Comparison of ENCODE assay signal across 1 cellular context in the genomic region with DNA sequence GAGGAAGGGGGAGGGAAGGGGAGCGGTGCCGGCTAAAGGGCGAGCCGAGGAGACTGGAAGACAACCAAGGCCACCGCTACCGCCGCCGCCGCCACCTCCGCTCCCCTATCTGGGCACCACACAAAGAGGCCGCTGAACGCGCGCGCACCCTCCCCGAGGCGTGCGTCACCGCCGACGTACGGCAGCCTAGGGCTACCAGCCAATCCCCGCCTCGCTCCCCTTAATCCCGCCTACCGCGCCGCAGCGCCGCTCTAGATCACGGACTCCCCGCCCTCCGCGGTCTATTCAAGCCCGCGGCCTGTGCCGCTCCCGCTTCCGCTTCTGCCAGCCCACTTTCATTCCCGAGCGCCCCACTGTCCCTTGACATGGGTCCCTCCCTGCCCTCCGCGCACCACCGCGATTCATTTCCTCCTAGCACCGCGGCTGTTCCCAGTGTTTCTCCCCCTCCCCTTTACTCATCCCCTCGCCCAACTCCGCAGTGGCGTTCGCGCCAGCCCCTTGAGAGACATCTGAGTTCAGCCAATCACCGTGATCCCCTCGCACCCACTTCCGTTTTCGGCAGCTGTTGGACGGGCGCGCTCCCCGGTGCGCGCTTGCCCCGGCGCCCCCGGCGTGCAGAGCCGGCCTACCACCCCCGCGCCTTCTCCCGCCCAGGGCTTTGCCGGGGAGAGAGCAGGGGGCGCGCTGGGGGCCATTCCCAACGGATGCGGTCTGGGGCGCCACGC.
TF ChIP-seq lines count a peak whose summit lies in the region.

A gene (minus strand): TSS at position 128 of the 725 bp plus-strand sequence. CDS start 297 bp downstream, outside the sequence.

TF ChIP-seq in HEK293, 187 proteins besides CTCF, POLR2A, EP300 and RAD21 (continued from another document and continues in another):
- TF ChIP-seq, protein P1, sequence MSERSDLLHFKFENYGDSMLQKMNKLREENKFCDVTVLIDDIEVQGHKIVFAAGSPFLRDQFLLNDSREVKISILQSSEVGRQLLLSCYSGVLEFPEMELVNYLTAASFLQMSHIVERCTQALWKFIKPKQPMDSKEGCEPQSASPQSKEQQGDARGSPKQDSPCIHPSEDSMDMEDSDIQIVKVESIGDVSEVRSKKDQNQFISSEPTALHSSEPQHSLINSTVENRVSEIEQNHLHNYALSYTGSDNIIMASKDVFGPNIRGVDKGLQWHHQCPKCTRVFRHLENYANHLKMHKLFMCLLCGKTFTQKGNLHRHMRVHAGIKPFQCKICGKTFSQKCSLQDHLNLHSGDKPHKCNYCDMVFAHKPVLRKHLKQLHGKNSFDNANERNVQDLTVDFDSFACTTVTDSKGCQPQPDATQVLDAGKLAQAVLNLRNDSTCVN (tag by site-specific recombination; optimal IDR thresholded peaks at IDR 0.05), result peak; percentile 100
- peak; percentile 92 for TF ChIP-seq ZBTB8A (tag by site-specific recombination; IDR thresholded peaks at IDR 0.05)
- peak; percentile 91 for TF ChIP-seq ZIC2 (tag by site-specific recombination; IDR thresholded peaks at IDR 0.05)
- 0 out of 2 replicates have a peak, but pooled peaks have one; percentile 54 for TF ChIP-seq IKZF3 (tag by site-specific recombination; IDR thresholded peaks at IDR 0.05)
- peak; percentile 85; the same call in 1 of the 2 replicates for TF ChIP-seq ZNF2 (tag by site-specific recombination; IDR thresholded peaks at IDR 0.05)
- no peak for TF ChIP-seq ZNF140 (tag by site-specific recombination; IDR thresholded peaks at IDR 0.05)
- TF ChIP-seq, protein P2, sequence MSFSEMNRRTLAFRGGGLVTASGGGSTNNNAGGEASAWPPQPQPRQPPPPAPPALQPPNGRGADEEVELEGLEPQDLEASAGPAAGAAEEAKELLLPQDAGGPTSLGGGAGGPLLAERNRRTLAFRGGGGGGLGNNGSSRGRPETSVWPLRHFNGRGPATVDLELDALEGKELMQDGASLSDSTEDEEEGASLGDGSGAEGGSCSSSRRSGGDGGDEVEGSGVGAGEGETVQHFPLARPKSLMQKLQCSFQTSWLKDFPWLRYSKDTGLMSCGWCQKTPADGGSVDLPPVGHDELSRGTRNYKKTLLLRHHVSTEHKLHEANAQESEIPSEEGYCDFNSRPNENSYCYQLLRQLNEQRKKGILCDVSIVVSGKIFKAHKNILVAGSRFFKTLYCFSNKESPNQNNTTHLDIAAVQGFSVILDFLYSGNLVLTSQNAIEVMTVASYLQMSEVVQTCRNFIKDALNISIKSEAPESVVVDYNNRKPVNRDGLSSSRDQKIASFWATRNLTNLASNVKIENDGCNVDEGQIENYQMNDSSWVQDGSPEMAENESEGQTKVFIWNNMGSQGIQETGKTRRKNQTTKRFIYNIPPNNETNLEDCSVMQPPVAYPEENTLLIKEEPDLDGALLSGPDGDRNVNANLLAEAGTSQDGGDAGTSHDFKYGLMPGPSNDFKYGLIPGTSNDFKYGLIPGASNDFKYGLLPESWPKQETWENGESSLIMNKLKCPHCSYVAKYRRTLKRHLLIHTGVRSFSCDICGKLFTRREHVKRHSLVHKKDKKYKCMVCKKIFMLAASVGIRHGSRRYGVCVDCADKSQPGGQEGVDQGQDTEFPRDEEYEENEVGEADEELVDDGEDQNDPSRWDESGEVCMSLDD (tag by site-specific recombination; IDR thresholded peaks at IDR 0.05), result peak; percentile 94
- peak; percentile 56; the same call in 1 of the 2 replicates for TF ChIP-seq ZNF10 (tag by site-specific recombination; IDR thresholded peaks at IDR 0.05)
- 0 out of 2 replicates have a peak, but pooled peaks have one; percentile 36 for TF ChIP-seq WT1 (tag by site-specific recombination; IDR thresholded peaks at IDR 0.05)
- peak; percentile 42; the same call in 1 of the 2 replicates for TF ChIP-seq OVOL3 (tag by site-specific recombination; IDR thresholded peaks at IDR 0.05)
- peak; percentile 92 for TF ChIP-seq SP7 (tag by site-specific recombination; IDR thresholded peaks at IDR 0.05)
- no peak; the same call in none of the 2 replicates for TF ChIP-seq ZNF324 (tag by site-specific recombination; IDR thresholded peaks at IDR 0.05)
- TF ChIP-seq BCL11A (tag by site-specific recombination; IDR thresholded peaks at IDR 0.05; ENCODE audit: low read depth), result no peak
- TF ChIP-seq ZNF169 (tag by site-specific recombination; IDR thresholded peaks at IDR 0.05), result no peak
- TF ChIP-seq ZBTB1 (tag by site-specific recombination; IDR thresholded peaks at IDR 0.05), result no peak
- TF ChIP-seq ZSCAN30 (tag by site-specific recombination; IDR thresholded peaks at IDR 0.05), result peak; percentile 89; the same call in 1 of the 2 replicates
- TF ChIP-seq MEIS1 (CRISPR knock-in tag; IDR thresholded peaks at IDR 0.05; ENCODE audit: borderline replicate concordance), result no peak
- TF ChIP-seq, protein P3, sequence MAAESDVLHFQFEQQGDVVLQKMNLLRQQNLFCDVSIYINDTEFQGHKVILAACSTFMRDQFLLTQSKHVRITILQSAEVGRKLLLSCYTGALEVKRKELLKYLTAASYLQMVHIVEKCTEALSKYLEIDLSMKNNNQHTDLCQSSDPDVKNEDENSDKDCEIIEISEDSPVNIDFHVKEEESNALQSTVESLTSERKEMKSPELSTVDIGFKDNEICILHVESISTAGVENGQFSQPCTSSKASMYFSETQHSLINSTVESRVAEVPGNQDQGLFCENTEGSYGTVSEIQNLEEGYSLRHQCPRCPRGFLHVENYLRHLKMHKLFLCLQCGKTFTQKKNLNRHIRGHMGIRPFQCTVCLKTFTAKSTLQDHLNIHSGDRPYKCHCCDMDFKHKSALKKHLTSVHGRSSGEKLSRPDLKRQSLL (tag by site-specific recombination; IDR thresholded peaks at IDR 0.05), result no peak
- peak; percentile 42 for TF ChIP-seq KLF16 (tag by site-specific recombination; IDR thresholded peaks at IDR 0.05)
- peak; percentile 99 for TF ChIP-seq ZBTB7A (tag by site-specific recombination; IDR thresholded peaks at IDR 0.05; ENCODE audit: low read depth)
- peak; percentile 91; the same call in 1 of the 2 replicates for TF ChIP-seq ZNF600 (tag by site-specific recombination; IDR thresholded peaks at IDR 0.05)
- TF ChIP-seq SP3 (tag by site-specific recombination; IDR thresholded peaks at IDR 0.05), result peak; percentile 89
- peak; percentile 41; the same call in 1 of the 2 replicates for TF ChIP-seq KLF9 (tag by site-specific recombination; IDR thresholded peaks at IDR 0.05; ENCODE audit: low read depth)
- TF ChIP-seq, protein P4, sequence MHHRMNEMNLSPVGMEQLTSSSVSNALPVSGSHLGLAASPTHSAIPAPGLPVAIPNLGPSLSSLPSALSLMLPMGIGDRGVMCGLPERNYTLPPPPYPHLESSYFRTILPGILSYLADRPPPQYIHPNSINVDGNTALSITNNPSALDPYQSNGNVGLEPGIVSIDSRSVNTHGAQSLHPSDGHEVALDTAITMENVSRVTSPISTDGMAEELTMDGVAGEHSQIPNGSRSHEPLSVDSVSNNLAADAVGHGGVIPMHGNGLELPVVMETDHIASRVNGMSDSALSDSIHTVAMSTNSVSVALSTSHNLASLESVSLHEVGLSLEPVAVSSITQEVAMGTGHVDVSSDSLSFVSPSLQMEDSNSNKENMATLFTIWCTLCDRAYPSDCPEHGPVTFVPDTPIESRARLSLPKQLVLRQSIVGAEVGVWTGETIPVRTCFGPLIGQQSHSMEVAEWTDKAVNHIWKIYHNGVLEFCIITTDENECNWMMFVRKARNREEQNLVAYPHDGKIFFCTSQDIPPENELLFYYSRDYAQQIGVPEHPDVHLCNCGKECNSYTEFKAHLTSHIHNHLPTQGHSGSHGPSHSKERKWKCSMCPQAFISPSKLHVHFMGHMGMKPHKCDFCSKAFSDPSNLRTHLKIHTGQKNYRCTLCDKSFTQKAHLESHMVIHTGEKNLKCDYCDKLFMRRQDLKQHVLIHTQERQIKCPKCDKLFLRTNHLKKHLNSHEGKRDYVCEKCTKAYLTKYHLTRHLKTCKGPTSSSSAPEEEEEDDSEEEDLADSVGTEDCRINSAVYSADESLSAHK (tag by site-specific recombination; IDR thresholded peaks at IDR 0.05), result peak; percentile 6; the same call in 1 of the 2 replicates
- TF ChIP-seq ZXDB (tag by site-specific recombination; IDR thresholded peaks at IDR 0.05), result peak; percentile 97
- TF ChIP-seq ZBTB48 (tag by site-specific recombination; IDR thresholded peaks at IDR 0.05), result peak; percentile 65
- peak; percentile 91 for TF ChIP-seq ZFHX2 (tag by site-specific recombination; conservative IDR thresholded peaks at IDR 0.05)
- TF ChIP-seq ZNF175 (tag by site-specific recombination; IDR thresholded peaks at IDR 0.05), result no peak
- TF ChIP-seq ZNF629 (tag by site-specific recombination; IDR thresholded peaks at IDR 0.05), result peak; percentile 93
- no peak for TF ChIP-seq ZNF302 (tag by site-specific recombination; IDR thresholded peaks at IDR 0.05; ENCODE audit: low read depth)
- TF ChIP-seq ZNF585B (tag by site-specific recombination; IDR thresholded peaks at IDR 0.05), result no peak
- peak; percentile 87; the same call in 1 of the 2 replicates for TF ChIP-seq ZNF76 (tag by site-specific recombination; IDR thresholded peaks at IDR 0.05; ENCODE audit: borderline replicate concordance, low read depth)
- TF ChIP-seq ZNF132 (tag by site-specific recombination; IDR thresholded peaks at IDR 0.05; ENCODE audit: borderline replicate concordance), result no peak
- TF ChIP-seq GLIS2 (tag by site-specific recombination; IDR thresholded peaks at IDR 0.05), result peak; percentile 99
- peak; percentile 85; the same call in 1 of the 2 replicates for TF ChIP-seq MZF1 (tag by site-specific recombination; IDR thresholded peaks at IDR 0.05; ENCODE audit: borderline replicate concordance)
- peak; percentile 72; the same call in 1 of the 2 replicates for TF ChIP-seq ZNF843 (tag by site-specific recombination; IDR thresholded peaks at IDR 0.05)
- TF ChIP-seq, protein P5, sequence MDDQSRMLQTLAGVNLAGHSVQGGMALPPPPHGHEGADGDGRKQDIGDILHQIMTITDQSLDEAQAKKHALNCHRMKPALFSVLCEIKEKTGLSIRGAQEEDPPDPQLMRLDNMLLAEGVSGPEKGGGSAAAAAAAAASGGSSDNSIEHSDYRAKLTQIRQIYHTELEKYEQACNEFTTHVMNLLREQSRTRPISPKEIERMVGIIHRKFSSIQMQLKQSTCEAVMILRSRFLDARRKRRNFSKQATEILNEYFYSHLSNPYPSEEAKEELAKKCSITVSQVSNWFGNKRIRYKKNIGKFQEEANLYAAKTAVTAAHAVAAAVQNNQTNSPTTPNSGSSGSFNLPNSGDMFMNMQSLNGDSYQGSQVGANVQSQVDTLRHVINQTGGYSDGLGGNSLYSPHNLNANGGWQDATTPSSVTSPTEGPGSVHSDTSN (CRISPR knock-in tag; IDR thresholded peaks at IDR 0.05), result peak; percentile 85; the same call in 1 of the 2 replicates
- TF ChIP-seq KLF10 (tag by site-specific recombination; IDR thresholded peaks at IDR 0.05), result peak; percentile 76
- peak; percentile 80 for TF ChIP-seq ZNF366 (tag by site-specific recombination; conservative IDR thresholded peaks at IDR 0.05)
- TF ChIP-seq ZNF664 (tag by site-specific recombination; IDR thresholded peaks at IDR 0.05), result no peak
- peak; percentile 94 for TF ChIP-seq ZBTB17 (tag by site-specific recombination; IDR thresholded peaks at IDR 0.05)
- no peak for TF ChIP-seq ZNF792 (tag by site-specific recombination; IDR thresholded peaks at IDR 0.05)
- TF ChIP-seq ZNF335 (tag by site-specific recombination; conservative IDR thresholded peaks at IDR 0.05), result peak; percentile 86
- peak; percentile 85 for TF ChIP-seq ZBTB20 (tag by site-specific recombination; IDR thresholded peaks at IDR 0.05)
- peak; percentile 74; the same call in 1 of the 2 replicates for TF ChIP-seq ZNF394 (tag by site-specific recombination; IDR thresholded peaks at IDR 0.05; ENCODE audit: borderline replicate concordance)
- no peak for TF ChIP-seq ZNF473 (tag by site-specific recombination; IDR thresholded peaks at IDR 0.05)
- peak; percentile 50 for TF ChIP-seq FEZF1 (tag by site-specific recombination; IDR thresholded peaks at IDR 0.05)
- peak; percentile 31; the same call in 1 of the 2 replicates for TF ChIP-seq ZNF558 (tag by site-specific recombination; IDR thresholded peaks at IDR 0.05)
- peak; percentile 6; the same call in 1 of the 2 replicates for TF ChIP-seq ZBTB21 (tag by site-specific recombination; IDR thresholded peaks at IDR 0.05)
- TF ChIP-seq, protein P6, sequence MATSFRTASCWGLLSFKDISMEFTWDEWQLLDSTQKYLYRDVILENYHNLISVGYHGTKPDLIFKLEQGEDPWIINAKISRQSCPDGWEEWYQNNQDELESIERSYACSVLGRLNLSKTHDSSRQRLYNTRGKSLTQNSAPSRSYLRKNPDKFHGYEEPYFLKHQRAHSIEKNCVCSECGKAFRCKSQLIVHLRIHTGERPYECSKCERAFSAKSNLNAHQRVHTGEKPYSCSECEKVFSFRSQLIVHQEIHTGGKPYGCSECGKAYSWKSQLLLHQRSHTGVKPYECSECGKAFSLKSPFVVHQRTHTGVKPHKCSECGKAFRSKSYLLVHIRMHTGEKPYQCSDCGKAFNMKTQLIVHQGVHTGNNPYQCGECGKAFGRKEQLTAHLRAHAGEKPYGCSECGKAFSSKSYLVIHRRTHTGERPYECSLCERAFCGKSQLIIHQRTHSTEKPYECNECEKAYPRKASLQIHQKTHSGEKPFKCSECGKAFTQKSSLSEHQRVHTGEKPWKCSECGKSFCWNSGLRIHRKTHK (tag by site-specific recombination; IDR thresholded peaks at IDR 0.05), result no peak
- TF ChIP-seq ZSCAN23 (tag by site-specific recombination; IDR thresholded peaks at IDR 0.05), result no peak
- TF ChIP-seq ZNF501 (tag by site-specific recombination; IDR thresholded peaks at IDR 0.05), result peak; percentile 98
- peak; percentile 98 for TF ChIP-seq KLF8 (tag by site-specific recombination; IDR thresholded peaks at IDR 0.05)
- no peak for TF ChIP-seq TCF7L2 (IDR thresholded peaks at IDR 0.05; ENCODE audit: borderline replicate concordance, low read depth, low read length)
- TF ChIP-seq, protein P7, sequence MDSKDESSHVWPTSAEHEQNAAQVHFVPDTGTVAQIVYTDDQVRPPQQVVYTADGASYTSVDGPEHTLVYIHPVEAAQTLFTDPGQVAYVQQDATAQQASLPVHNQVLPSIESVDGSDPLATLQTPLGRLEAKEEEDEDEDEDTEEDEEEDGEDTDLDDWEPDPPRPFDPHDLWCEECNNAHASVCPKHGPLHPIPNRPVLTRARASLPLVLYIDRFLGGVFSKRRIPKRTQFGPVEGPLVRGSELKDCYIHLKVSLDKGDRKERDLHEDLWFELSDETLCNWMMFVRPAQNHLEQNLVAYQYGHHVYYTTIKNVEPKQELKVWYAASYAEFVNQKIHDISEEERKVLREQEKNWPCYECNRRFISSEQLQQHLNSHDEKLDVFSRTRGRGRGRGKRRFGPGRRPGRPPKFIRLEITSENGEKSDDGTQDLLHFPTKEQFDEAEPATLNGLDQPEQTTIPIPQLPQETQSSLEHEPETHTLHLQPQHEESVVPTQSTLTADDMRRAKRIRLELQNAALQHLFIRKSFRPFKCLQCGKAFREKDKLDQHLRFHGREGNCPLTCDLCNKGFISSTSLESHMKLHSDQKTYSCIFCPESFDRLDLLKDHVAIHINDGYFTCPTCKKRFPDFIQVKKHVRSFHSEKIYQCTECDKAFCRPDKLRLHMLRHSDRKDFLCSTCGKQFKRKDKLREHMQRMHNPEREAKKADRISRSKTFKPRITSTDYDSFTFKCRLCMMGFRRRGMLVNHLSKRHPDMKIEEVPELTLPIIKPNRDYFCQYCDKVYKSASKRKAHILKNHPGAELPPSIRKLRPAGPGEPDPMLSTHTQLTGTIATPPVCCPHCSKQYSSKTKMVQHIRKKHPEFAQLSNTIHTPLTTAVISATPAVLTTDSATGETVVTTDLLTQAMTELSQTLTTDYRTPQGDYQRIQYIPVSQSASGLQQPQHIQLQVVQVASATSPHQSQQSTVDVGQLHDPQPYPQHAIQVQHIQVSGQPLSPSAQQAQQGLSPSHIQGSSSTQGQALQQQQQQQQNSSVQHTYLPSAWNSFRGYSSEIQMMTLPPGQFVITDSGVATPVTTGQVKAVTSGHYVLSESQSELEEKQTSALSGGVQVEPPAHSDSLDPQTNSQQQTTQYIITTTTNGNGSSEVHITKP (tag by site-specific recombination; IDR thresholded peaks at IDR 0.05), result peak; percentile 98
